Comparison of ENCODE assay signal across 25 cellular contexts in genomic region chr19:3269972-3270667, GRCh38. TPM values are rescaled to one million over a fixed set of nuclear protein-coding genes. Genes with fewer than 3 reads are reported as not detected.
DNase-seq lines count a peak whose midpoint lies in the region; ATAC-seq, FAIRE-seq and TF ChIP-seq lines count a peak whose summit lies in the region.
"Had no signal": no experiment of that assay in that cellular context is flagged by ENCODE, and none has a peak within 500 bp of the region (broad histone marks: within the 10 kb centered on the region; RNA-seq: fewer than 3 reads in every experiment).

No MANE protein-coding gene starts in this region.

- H2BK20ac ChIP-seq in H1 (ENCODE audit: low read length): no peak overlapping the region

- H3K4me3 ChIP-seq in SK-N-SH (ENCODE audit: low read depth in 2 of 2, low read length in 1 of 2) (peak overlapping the region in 1 of 2 experiments; percentile 25; a peak in 1 of 4 replicates), H1 (ENCODE audit: extremely low read depth in 1 of 4, insufficient read depth in 2 of 4, low read depth in 3 of 4, low read length in 4 of 4) (peak overlapping the region in 1 of 4 experiments; percentile 41; a peak in 2 of 8 replicates)
- H3K4me3 ChIP-seq: breast epithelium, colonic mucosa, esophagus muscularis mucosa, ovary, SJCRH30, suprapubic skin had no signal

- H3K4me1 ChIP-seq in SK-N-SH (ENCODE audit: control insufficient read depth in 1 of 2, insufficient read depth in 2 of 2, low read depth in 1 of 2, low read length in 1 of 2): peaks cover 0 to 3% of the 10 kb centered on the region in 2 experiments; a peak in 2 of 4 replicates
- peaks cover 0 to 13% (median 3%) of the 10 kb centered on the region in 4 experiments; a peak in 5 of 7 replicates for H3K4me1 ChIP-seq in H1 (replicated peaks in 1 of 4; ENCODE audit: control insufficient read depth in 3 of 4, insufficient read depth in 4 of 4, low read length in 3 of 4)
- H3K4me1 ChIP-seq: breast epithelium, colonic mucosa, SJCRH30 had no signal

- H4K91ac ChIP-seq in H1 (replicated peaks; ENCODE audit: insufficient read length, low read length): no peak overlapping the region

- H3K9me2 ChIP-seq in SK-N-SH: no peaks in the 10 kb centered on the region

- no peak overlapping the region for H3K23ac ChIP-seq in H1 (ENCODE audit: insufficient read length)

- no peaks in the 10 kb centered on the region for H4K20me1 ChIP-seq in SK-N-SH (ENCODE audit: insufficient read depth)
- H4K20me1 ChIP-seq in H1 (replicated peaks in 1 of 2; ENCODE audit: control insufficient read depth in 1 of 2, insufficient read depth in 2 of 2, low read length in 2 of 2): peaks cover 6 to 13% of the 10 kb centered on the region in 2 experiments

- POLR2A ChIA-PET in SK-N-SH (lab: Yijun Ruan, JAX) (no interaction called here), H1 (lab: Charles Lee; ENCODE audit: partially characterized antibody) (no interaction called here)

- peaks cover 4% of the 10 kb centered on the region for H3K4me1 Mint-ChIP-seq in T-helper 2 cell treated with Interferon-gamma antibody and Interleukin-4, amounts not matched to agents 5 μg/mL and 100 μg/mL, for 36 hours (ENCODE audit: low read depth)

- no peak for FAIRE-seq in H1 (lab: Jason Lieb, UNC)
- FAIRE-seq: D721Med, frontal cortex, RCC 7860 had no signal

- H2AFZ ChIP-seq in SK-N-SH (ENCODE audit: low read depth) (no peak overlapping the region), H1 (ENCODE audit: low read length) (no peak overlapping the region)

- TF ChIP-seq RAD21 in SK-N-SH (IDR thresholded peaks at IDR 0.05; ENCODE audit: low read length) (no peak), H1 (IDR thresholded peaks at IDR 0.05 in 1 of 2, conservative IDR thresholded peaks at IDR 0.05 in 1 of 2; ENCODE audit: low read depth in 2 of 2, low read length in 2 of 2) (no peak)

- DNase-seq in SK-N-SH: peak; percentile 93
- peak; percentile 89 to 94 for DNase-seq in NCI-H524 (lab: John Stamatoyannopoulos, UW)
- no peak for DNase-seq in H1 (ENCODE audit: low read depth in 1 of 2, low spot score in 2 of 2)
- DNase-seq in cortex of kidney (lab: John Stamatoyannopoulos, UW): no peak
- no peak for DNase-seq in RPMI8226
- no peak for DNase-seq in T-helper 2 cell treated with Interferon-gamma antibody and Interleukin-4, amounts not matched to agents 5 μg/mL and 100 μg/mL, for 36 hours (ENCODE audit: low spot score)
- DNase-seq: ACHN, colonic mucosa, natural killer cell, NCI-H187 treated with DMSO at 0.1 percent for 48 hours, ovary had no signal

- no peak for TF ChIP-seq EP300 in SK-N-SH (IDR thresholded peaks at IDR 0.05; ENCODE audit: borderline replicate concordance in 1 of 2, low read depth in 1 of 2, low read length in 1 of 2)
- no peak for TF ChIP-seq EP300 in H1 (IDR thresholded peaks at IDR 0.05; ENCODE audit: borderline replicate concordance in 1 of 2, low read depth in 2 of 2, low read length in 2 of 2)

- TF ChIP-seq POLR2A in H1 (IDR thresholded peaks at IDR 0.05; ENCODE audit: control extremely low read depth in 1 of 2, low read depth in 2 of 2, low read length in 2 of 2): no peak

- WGBS in SK-N-SH (ENCODE audit: low lambda C conversion rate): 40% methylated on average over 13 of the region's 47 CpGs
- WGBS in H1 (ENCODE audit: extremely low coverage in 1 of 2, insufficient coverage in 1 of 2, insufficient read length in 1 of 2, insufficient replicate concordance in 2 of 2, low coverage in 1 of 2, low lambda C conversion rate in 2 of 2, missing lambda C conversion rate in 1 of 2), 2 experiments: 50% methylated on average over 12 of the region's 47 CpGs; no CpG with 5 or more reads in 1 of the 2 experiments

- H4K8ac ChIP-seq in H1 (ENCODE audit: extremely low read depth, insufficient read depth, low read length): no peak overlapping the region

- H3K79me2 ChIP-seq in SK-N-SH (ENCODE audit: insufficient read depth) (no peaks in the 10 kb centered on the region), H1 (ENCODE audit: control insufficient read depth in 1 of 2, insufficient read depth in 2 of 2, low read length in 2 of 2) (no peaks in the 10 kb centered on the region)

- H3K4me2 ChIP-seq in SK-N-SH (peak overlapping the region; percentile 24; the same call in 1 of the 2 replicates), H1 (ENCODE audit: insufficient read depth in 1 of 2, low read depth in 2 of 2, low read length in 2 of 2) (peak overlapping the region in 1 of 2 experiments; percentile 64; a peak in 2 of 4 replicates)

- no peak overlapping the region for H3K27ac Mint-ChIP-seq in T-helper 2 cell treated with Interferon-gamma antibody and Interleukin-4, amounts not matched to agents 5 μg/mL and 100 μg/mL, for 36 hours
- H3K27ac Mint-ChIP-seq: activated CD4-positive, alpha-beta T cell treated with anti-CD3 and anti-CD28 coated beads for 36 hours; natural killer cell; stimulated activated memory B cell treated with anti-CD40 and anti-IgM and Interleukin-4, amounts not matched to agents 10 μg/mL and 1 μg/mL and 100 μg/mL, for 72 hours had no signal

- H3K36me3 ChIP-seq in SK-N-SH (replicated peaks in 1 of 2; ENCODE audit: control insufficient read depth in 1 of 2, insufficient read depth in 2 of 2, low read length in 1 of 2) (no peaks in the 10 kb centered on the region), H1 (ENCODE audit: control insufficient read depth in 2 of 4, insufficient read depth in 4 of 4, low read length in 3 of 4) (no peaks in the 10 kb centered on the region)
- H3K36me3 ChIP-seq: breast epithelium, colonic mucosa, esophagus muscularis mucosa, ovary, SJCRH30, suprapubic skin had no signal

- no peak for ATAC-seq in SK-N-SH treated with all-trans-retinoic acid at 6 μM for 48 hours
- ATAC-seq in HG03342 (IDR thresholded peaks at IDR 0.05; ENCODE audit: unreplicated experiment): no peak
- ATAC-seq: activated CD4-positive, alpha-beta T cell treated with anti-CD3 and anti-CD28 coated beads for 36 hours; HCT116; natural killer cell; stimulated activated memory B cell treated with anti-CD40 and anti-IgM and Interleukin-4, amounts not matched to agents 10 μg/mL and 1 μg/mL and 100 μg/mL, for 72 hours had no signal

- H3K9me3 Mint-ChIP-seq in T-helper 2 cell treated with Interferon-gamma antibody and Interleukin-4, amounts not matched to agents 5 μg/mL and 100 μg/mL, for 36 hours: no peaks in the 10 kb centered on the region
- H3K9me3 Mint-ChIP-seq: natural killer cell had no signal

- no peaks in the 10 kb centered on the region for H3K9me3 ChIP-seq in SK-N-SH
- H3K9me3 ChIP-seq in H1 (ENCODE audit: insufficient read depth in 2 of 2, low read depth in 1 of 2, low read length in 1 of 2): peaks cover 6 to 7% of the 10 kb centered on the region in 2 experiments; a peak in 3 of 4 replicates
- H3K9me3 ChIP-seq: colonic mucosa, SJCRH30, suprapubic skin had no signal

- no peak overlapping the region for H2BK120ac ChIP-seq in H1 (replicated peaks; ENCODE audit: low read depth, low read length)

- peaks cover 5% of the 10 kb centered on the region; the same call in 1 of the 2 replicates for H3K27me3 ChIP-seq in SK-N-SH (ENCODE audit: insufficient read depth)
- peaks cover 0 to 10% (median 6%) of the 10 kb centered on the region in 4 experiments; a peak in 4 of 7 replicates for H3K27me3 ChIP-seq in H1 (replicated peaks in 1 of 4; ENCODE audit: control insufficient read depth in 3 of 4, extremely low read depth in 1 of 4, insufficient read depth in 3 of 4, low read length in 3 of 4)
- H3K27me3 ChIP-seq: ovary had no signal

- H2BK5ac ChIP-seq in H1 (ENCODE audit: low read depth, low read length): no peak overlapping the region

- H3K14ac ChIP-seq in H1 (ENCODE audit: insufficient read length): no peak overlapping the region

- H2AK5ac ChIP-seq in H1 (ENCODE audit: low read depth, low read length): no peak overlapping the region

- CTCF ChIA-PET in SK-N-SH (lab: Yijun Ruan, JAX): interaction anchor here (0.6 to 1.4 kb wide), 11 partner anchors 17 to 59 kb away, joined by 3 to 5 read pairs (median 3); partner anchors contain the start of gene CELF5
- CTCF ChIA-PET in H1 (lab: Charles Lee; ENCODE audit: partially characterized antibody): no interaction called here

- no peak overlapping the region for H2BK15ac ChIP-seq in H1 (ENCODE audit: low read length)

- no peak for TF ChIP-seq CTCF in SK-N-SH (IDR thresholded peaks at IDR 0.05)
- TF ChIP-seq CTCF in H1 (IDR thresholded peaks at IDR 0.05; ENCODE audit: control extremely low read depth in 1 of 3, insufficient read depth in 1 of 3, low read depth in 1 of 3, low read length in 3 of 3): peak in 1 of 3 experiments; percentile 15; a peak in 2 of 4 replicates

- H2BK12ac ChIP-seq in H1 (ENCODE audit: low read depth, low read length): no peak overlapping the region

- no peaks in the 10 kb centered on the region for H3K36me3 Mint-ChIP-seq in T-helper 2 cell treated with Interferon-gamma antibody and Interleukin-4, amounts not matched to agents 5 μg/mL and 100 μg/mL, for 36 hours (ENCODE audit: low read depth)
- H3K36me3 Mint-ChIP-seq: natural killer cell; stimulated activated memory B cell treated with anti-CD40 and anti-IgM and Interleukin-4, amounts not matched to agents 10 μg/mL and 1 μg/mL and 100 μg/mL, for 72 hours had no signal

- no peak overlapping the region for H3K9ac ChIP-seq in SK-N-SH
- no peak overlapping the region for H3K9ac ChIP-seq in H1 (replicated peaks in 1 of 4; ENCODE audit: extremely low read depth in 1 of 4, low read depth in 3 of 4, low read length in 3 of 4)

- no peak overlapping the region for H3K18ac ChIP-seq in H1 (ENCODE audit: extremely low read depth, low read length)

- H3K27ac ChIP-seq in SK-N-SH (ENCODE audit: low read depth in 2 of 2, low read length in 1 of 2) (no peak overlapping the region), H1 (ENCODE audit: low read depth, low read length) (no peak overlapping the region)
- H3K27ac ChIP-seq: breast epithelium, C4-2B, colonic mucosa, esophagus muscularis mucosa, ovary, SJCRH30, suprapubic skin had no signal

- peaks cover 33% of the 10 kb centered on the region for H3K27me3 Mint-ChIP-seq in T-helper 2 cell treated with Interferon-gamma antibody and Interleukin-4, amounts not matched to agents 5 μg/mL and 100 μg/mL, for 36 hours (ENCODE audit: low read depth)

- no peak overlapping the region for H4K5ac ChIP-seq in H1 (ENCODE audit: insufficient read length, low read depth, low read length)

- H3K56ac ChIP-seq in H1 (replicated peaks; ENCODE audit: insufficient read length, low read depth, low read length): no peak overlapping the region

- H3K79me1 ChIP-seq in H1 (ENCODE audit: low read depth, low read length): no peaks in the 10 kb centered on the region; the same call in 1 of the 2 replicates

- no peak overlapping the region for H3K4ac ChIP-seq in H1 (replicated peaks; ENCODE audit: insufficient read length, low read depth, low read length)

- H3K23me2 ChIP-seq in H1 (ENCODE audit: low read depth, low read length): no peaks in the 10 kb centered on the region

- H3K4me3 Mint-ChIP-seq in T-helper 2 cell treated with Interferon-gamma antibody and Interleukin-4, amounts not matched to agents 5 μg/mL and 100 μg/mL, for 36 hours: no peak overlapping the region
- H3K4me3 Mint-ChIP-seq: activated CD4-positive, alpha-beta T cell treated with anti-CD3 and anti-CD28 coated beads for 36 hours; natural killer cell; stimulated activated memory B cell treated with anti-CD40 and anti-IgM and Interleukin-4, amounts not matched to agents 10 μg/mL and 1 μg/mL and 100 μg/mL, for 72 hours had no signal

- no peaks in the 10 kb centered on the region for H3F3A ChIP-seq in SK-N-SH (replicated peaks; ENCODE audit: insufficient read depth)

RNA-seq across cellular contexts. Expression of gene CELF5, which starts 45.7 kb away (rescaled TPM):
- polyA plus RNA-seq in SK-N-SH (2012; rRNA removed): 0.33 and 0.57 TPM in 2 replicates
- polyA plus RNA-seq in SK-N-SH (2012; cell fraction: cytosol; rRNA removed): 0.27 and 0.42 TPM in 2 replicates
- polyA plus RNA-seq in SK-N-SH (2012; cell fraction: nucleus; rRNA removed): 1.5 and 3.5 TPM in 2 replicates
- 9.8 and 9.9 TPM in 2 replicates for total RNA-seq in H1 (2021; fragmentation: NEBNext Ultra II Directional; extraction: Animal tissue kit (Norgen Biotek cat#: 25700))
- polyA plus RNA-seq in H1 (2011; rRNA removed): 15.0 and 18.2 TPM in 2 replicates
- polyA plus RNA-seq in H1 (2011; cell fraction: cytosol; rRNA removed): 15.4 TPM
- 43.5 TPM for polyA plus RNA-seq in H1 (2011; cell fraction: nucleus; rRNA removed)
- polyA plus RNA-seq in H1 (2012, experiment 1 of 2): 9.0 to 15.7 TPM (median 12.5 TPM) in 4 replicates
- 6.1 TPM for polyA plus RNA-seq in H1 (2012, experiment 2 of 2)
- 11.1 TPM for polyA plus RNA-seq in H1 (2013, experiment 1 of 2)
- 10.4 TPM for polyA plus RNA-seq in H1 (2013, experiment 2 of 2)
- polyA minus RNA-seq in H1 (2011; rRNA and poly(A)+ RNA removed): 4.4 and 4.7 TPM in 2 replicates
- polyA minus RNA-seq in H1 (2011; cell fraction: cytosol; rRNA and poly(A)+ RNA removed): 4.8 TPM
- 11.7 TPM for polyA minus RNA-seq in H1 (2011; cell fraction: nucleus; rRNA and poly(A)+ RNA removed)
- total RNA-seq: IMR-90, SJCRH30 had no signal

Comparison
In these comparisons a context has a peak if more than half of its experiments do, and no peak if none do; other contexts are left out.
1. DNase-seq: peak in SK-N-SH (single experiment) and NCI-H524 (2 of 2); none in H1 (0 of 2), cortex of kidney (single experiment), RPMI8226 (single experiment) and T-helper 2 cell treated with Interferon-gamma antibody and Interleukin-4, amounts not matched to agents 5 μg/mL and 100 μg/mL, for 36 hours (single experiment).